In genomic region chr4:172950990-172951389, GRCh38 we compare ENCODE assay signal across 18 cellular contexts.
"Had no signal": no experiment of that assay in that cellular context is flagged by ENCODE, and none has a peak within 500 bp of the region (broad histone marks: within the 10 kb centered on the region; RNA-seq: fewer than 3 reads in every experiment).

No MANE protein-coding gene starts in this region.

- H3K36me3 Mint-ChIP-seq: mesothelial cell of epicardium; natural killer cell treated with Interleukin-12 subunit alpha and Interleukin-12 subunit beta and Interleukin-15 and Interleukin-18, amount 100 ng/mL, for 72 hours; neural progenitor cell; stimulated activated memory B cell treated with anti-CD40 and anti-IgM and Interleukin-4, amounts not matched to agents 10 μg/mL and 1 μg/mL and 100 μg/mL, for 72 hours had no signal

- ATAC-seq: effector memory CD8-positive, alpha-beta T cell; left colon; natural killer cell treated with Interleukin-12 subunit alpha and Interleukin-12 subunit beta and Interleukin-15 and Interleukin-18, amount 100 ng/mL, for 72 hours; right lobe of liver; stimulated activated memory B cell treated with anti-CD40 and anti-IgM and Interleukin-4, amounts not matched to agents 10 μg/mL and 1 μg/mL and 100 μg/mL, for 72 hours had no signal

- H3K27ac Mint-ChIP-seq: dendritic cell treated with granulocyte-macrophage colony-stimulating factor and Interleukin-4, amounts not matched to agents 40 ng/mL and 50 ng/mL, for 4 days; effector memory CD8-positive, alpha-beta T cell; mesothelial cell of epicardium; natural killer cell treated with Interleukin-12 subunit alpha and Interleukin-12 subunit beta and Interleukin-15 and Interleukin-18, amount 100 ng/mL, for 72 hours; neural progenitor cell; stimulated activated memory B cell treated with anti-CD40 and anti-IgM and Interleukin-4, amounts not matched to agents 10 μg/mL and 1 μg/mL and 100 μg/mL, for 72 hours; stimulated activated naive CD8-positive, alpha-beta T cell treated with anti-CD3 and anti-CD28 coated beads, Interleukin-15, Interleukin-2, amounts not matched to agents 100 ng/mL and 50 ng/mL, for 24 hours had no signal

- H3K27me3 Mint-ChIP-seq: stimulated activated memory B cell treated with anti-CD40 and anti-IgM and Interleukin-4, amounts not matched to agents 10 μg/mL and 1 μg/mL and 100 μg/mL, for 72 hours had no signal

- H3K4me1 Mint-ChIP-seq: stimulated activated memory B cell treated with anti-CD40 and anti-IgM and Interleukin-4, amounts not matched to agents 10 μg/mL and 1 μg/mL and 100 μg/mL, for 72 hours had no signal

- H3K9me3 Mint-ChIP-seq: dendritic cell treated with granulocyte-macrophage colony-stimulating factor and Interleukin-4, amounts not matched to agents 40 ng/mL and 50 ng/mL, for 4 days; effector memory CD8-positive, alpha-beta T cell; mesothelial cell of epicardium; natural killer cell treated with Interleukin-12 subunit alpha and Interleukin-12 subunit beta and Interleukin-15 and Interleukin-18, amount 100 ng/mL, for 72 hours; neural progenitor cell; stimulated activated memory B cell treated with anti-CD40 and anti-IgM and Interleukin-4, amounts not matched to agents 10 μg/mL and 1 μg/mL and 100 μg/mL, for 72 hours; stimulated activated naive CD8-positive, alpha-beta T cell treated with anti-CD3 and anti-CD28 coated beads, Interleukin-15, Interleukin-2, amounts not matched to agents 100 ng/mL and 50 ng/mL, for 24 hours had no signal

- DNase-seq: cerebellar nuclear complex; effector memory CD8-positive, alpha-beta T cell; esophagus squamous epithelium; kidney; left colon; mammary epithelial cell; nucleus accumbens; ovary; right lobe of liver; stimulated activated CD4-positive, alpha-beta T cell treated with anti-CD3 and anti-CD28 coated beads, Interleukin-4, amount 100 ng/mL, for 1 hour; stimulated activated CD8-positive, alpha-beta memory T cell treated with anti-CD3 and anti-CD28 coated beads, Interleukin-4, amount 100 ng/mL, for 48 hours; tibial artery had no signal

- H3K4me3 Mint-ChIP-seq: dendritic cell treated with granulocyte-macrophage colony-stimulating factor and Interleukin-4, amounts not matched to agents 40 ng/mL and 50 ng/mL, for 4 days; effector memory CD8-positive, alpha-beta T cell; mesothelial cell of epicardium; natural killer cell treated with Interleukin-12 subunit alpha and Interleukin-12 subunit beta and Interleukin-15 and Interleukin-18, amount 100 ng/mL, for 72 hours; neural progenitor cell; stimulated activated memory B cell treated with anti-CD40 and anti-IgM and Interleukin-4, amounts not matched to agents 10 μg/mL and 1 μg/mL and 100 μg/mL, for 72 hours; stimulated activated naive CD8-positive, alpha-beta T cell treated with anti-CD3 and anti-CD28 coated beads, Interleukin-15, Interleukin-2, amounts not matched to agents 100 ng/mL and 50 ng/mL, for 24 hours had no signal
